18 cellular contexts compared by ENCODE assay signal in the genomic region with DNA sequence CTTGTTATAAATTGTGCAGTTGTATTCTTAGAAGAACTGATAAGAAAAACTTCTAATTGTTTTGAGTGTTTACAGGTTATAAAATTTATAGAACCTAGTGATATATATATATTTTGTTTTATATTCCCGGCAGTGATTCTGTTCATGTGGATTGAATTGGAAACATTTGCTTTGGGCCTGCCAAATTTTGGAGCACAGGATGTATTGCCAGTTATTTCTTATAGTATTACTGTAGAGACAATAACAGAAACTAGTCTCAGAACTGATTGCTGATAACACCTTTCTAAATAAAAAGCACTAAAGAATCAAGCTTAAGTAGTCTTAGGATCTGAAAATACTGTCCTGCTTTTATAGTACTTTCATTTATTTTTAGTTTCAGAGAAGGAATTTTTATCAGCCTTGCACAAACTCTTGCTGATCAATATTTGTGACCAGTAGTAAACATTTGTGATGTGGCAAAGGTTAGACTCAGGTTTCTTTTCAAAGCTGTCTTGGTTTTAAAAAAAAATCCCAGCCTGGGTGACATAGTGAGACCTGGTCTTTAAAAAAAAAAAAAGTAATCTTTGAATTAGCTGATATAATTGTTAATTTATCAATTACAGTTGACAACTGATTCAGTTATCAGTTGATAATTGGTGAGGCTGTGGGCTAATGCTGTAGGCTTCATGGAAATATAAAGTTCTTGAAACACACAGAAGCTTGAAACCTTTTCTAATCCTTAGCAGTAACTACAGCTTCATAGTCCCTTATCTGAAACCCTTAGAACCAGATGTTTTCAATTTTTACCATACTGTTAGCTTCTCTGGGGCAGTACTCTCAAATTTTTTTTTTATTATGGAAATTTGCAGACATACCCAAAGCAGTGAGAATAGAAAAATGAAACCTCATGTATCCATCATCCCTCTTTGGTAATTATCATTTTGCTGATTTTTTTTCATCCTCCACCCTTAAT. TPM values are rescaled to one million over a fixed set of nuclear protein-coding genes. Genes with fewer than 3 reads are reported as not detected.
DNase-seq lines count a peak whose midpoint lies in the region; ATAC-seq and TF ChIP-seq lines count a peak whose summit lies in the region.
"Had no signal": no experiment of that assay in that cellular context is flagged by ENCODE, and none has a peak within 500 bp of the region (broad histone marks: within the 10 kb centered on the region; RNA-seq: fewer than 3 reads in every experiment).

No MANE protein-coding gene starts in this region.

- H3K27ac ChIP-seq in GM23248 (no peak overlapping the region), VCaP (peak overlapping the region; percentile 9; the same call in 1 of the 2 replicates)
- H3K27ac ChIP-seq in CD4-positive, alpha-beta T cell (ENCODE audit: low read depth, low read length): no peak overlapping the region
- H3K27ac ChIP-seq: C4-2B had no signal

- TF ChIP-seq CTCF in AG10803 (conservative IDR thresholded peaks at IDR 0.05; ENCODE audit: low read length): no peak
- TF ChIP-seq CTCF in VCaP (conservative IDR thresholded peaks at IDR 0.05): no peak
- no peak for TF ChIP-seq CTCF in fibroblast of the aortic adventitia (IDR thresholded peaks at IDR 0.05; ENCODE audit: insufficient read depth, low read length)
- TF ChIP-seq CTCF in CD4-positive, alpha-beta T cell (IDR thresholded peaks at IDR 0.05): no peak

- 26 to 30% methylated on average over 1 of the region's 1 CpG for WGBS in GM23248 (ENCODE audit: low coverage in 1 of 2, low lambda C conversion rate in 2 of 2, missing lambda C conversion rate in 2 of 2), 2 experiments

- H3K79me2 ChIP-seq in GM23248 (ENCODE audit: insufficient read depth): no peaks in the 10 kb centered on the region

- peaks cover 12% of the 10 kb centered on the region for H3K4me1 Mint-ChIP-seq in CD4-positive, alpha-beta T cell (ENCODE audit: low read depth)
- H3K4me1 Mint-ChIP-seq: H9 had no signal

- H3K9me3 Mint-ChIP-seq in CD4-positive, alpha-beta T cell: no peaks in the 10 kb centered on the region
- H3K9me3 Mint-ChIP-seq: CD8-positive, alpha-beta T cell; H9 had no signal

- no peak overlapping the region for H3K9ac ChIP-seq in GM23248

- no peak overlapping the region for H3K4me3 Mint-ChIP-seq in CD4-positive, alpha-beta T cell
- H3K4me3 Mint-ChIP-seq: CD8-positive, alpha-beta T cell; H9 had no signal

- H3K9me3 ChIP-seq in GM23248 (ENCODE audit: low read depth): no peaks in the 10 kb centered on the region
- H3K9me3 ChIP-seq in CD4-positive, alpha-beta T cell (ENCODE audit: control insufficient read depth, low read length): no peaks in the 10 kb centered on the region
- H3K9me3 ChIP-seq: BE2C had no signal

- intact Hi-C loops in CD4-positive, alpha-beta T cell (cut with DNase I, micrococcal nuclease): no loop called here
- intact Hi-C loops in cardiac septum (cut with DNase I): no loop called here

- H3K27me3 Mint-ChIP-seq in CD4-positive, alpha-beta T cell: no peaks in the 10 kb centered on the region

- POLR2A ChIA-PET in CD4-positive, alpha-beta T cell (lab: Charles Lee): no interaction called here

- H3K36me3 ChIP-seq in GM23248 (ENCODE audit: low read depth): no peaks in the 10 kb centered on the region
- H3K36me3 ChIP-seq: BE2C had no signal

- H3K27ac Mint-ChIP-seq in CD4-positive, alpha-beta T cell: no peak overlapping the region
- H3K27ac Mint-ChIP-seq: CD8-positive, alpha-beta T cell; H9 had no signal

- H3K4me2 ChIP-seq in GM23248 (ENCODE audit: unreplicated experiment): no peak overlapping the region

- H4K20me1 ChIP-seq in GM23248 (ENCODE audit: insufficient read depth): no peaks in the 10 kb centered on the region

- peaks cover 68% of the 10 kb centered on the region for H3K36me3 Mint-ChIP-seq in CD4-positive, alpha-beta T cell (ENCODE audit: low read depth)

- CTCF ChIA-PET in CD4-positive, alpha-beta T cell (lab: Charles Lee): no interaction called here

- H3K4me1 ChIP-seq in GM23248 (ENCODE audit: insufficient read depth): no peaks in the 10 kb centered on the region
- H3K4me1 ChIP-seq: BE2C had no signal

- no peak overlapping the region for H2AFZ ChIP-seq in GM23248

- H3K9me2 ChIP-seq in GM23248 (ENCODE audit: insufficient read depth): no peaks in the 10 kb centered on the region

- no peak for ATAC-seq in CD4-positive, alpha-beta T cell (ENCODE audit: poor library complexity)
- ATAC-seq: CD8-positive, alpha-beta T cell had no signal

- H3F3A ChIP-seq in GM23248 (ENCODE audit: insufficient read depth): no peaks in the 10 kb centered on the region

- DNase-seq in AG10803 (ENCODE audit: low read depth): peak; percentile 29
- DNase-seq in GM23248: peak; percentile 6
- peak; percentile 60 for DNase-seq in fibroblast of the aortic adventitia (ENCODE audit: low read depth)
- no peak for DNase-seq in activated T-cell treated with anti-CD3 and anti-CD28 coated beads, Interleukin-2, amount 50 U/mL, for 48 hours
- DNase-seq in CD4-positive, alpha-beta T cell: no peak
- no peak for DNase-seq in A172 (ENCODE audit: low spot score)
- no peak for DNase-seq in cardiac septum (ENCODE audit: low spot score)
- DNase-seq: BE2C; CD8-positive, alpha-beta T cell; COR-L47; DMS153; DMS79 treated with DMSO at 0.1 percent for 48 hours; EL; GOT3; H9; IMR-90 had no signal

- in situ Hi-C loops in GM23248 (cut with MboI): no loop called here

- H3K4me3 ChIP-seq in AG10803 (ENCODE audit: low read length): no peak overlapping the region
- H3K4me3 ChIP-seq in GM23248: no peak overlapping the region
- no peak overlapping the region for H3K4me3 ChIP-seq in fibroblast of the aortic adventitia (ENCODE audit: low read depth, low read length)

- H3K27me3 ChIP-seq in GM23248 (replicated peaks; ENCODE audit: insufficient read depth): no peaks in the 10 kb centered on the region
- H3K27me3 ChIP-seq in CD4-positive, alpha-beta T cell (ENCODE audit: control insufficient read depth, insufficient read depth, low read length): no peaks in the 10 kb centered on the region
- H3K27me3 ChIP-seq: BE2C had no signal

RNA-seq across cellular contexts. Expression of a gene that starts 42.4 kb away (rescaled TPM):
- total RNA-seq in GM23248 (2014; rRNA removed; shearing (Covaris generic)): 15.0 and 21.5 TPM in 2 replicates
- 9.2 and 10.9 TPM in 2 replicates for polyA plus RNA-seq in GM23248 (2016; fragmentation: Nextera tagmentation; extraction: Ambion mirVana)
- total RNA-seq in fibroblast of the aortic adventitia (ENCODE audit: low replicate concordance): 24.9 and 49.0 TPM in 2 replicates
- total RNA-seq in CD4-positive, alpha-beta T cell: 10 to 100 TPM; 11.6 to 12.4 TPM
- 27.8 and 33.7 TPM in 2 replicates for total RNA-seq in A172 (2014; rRNA removed; shearing (Covaris generic))
- 7.9 TPM for total RNA-seq in cardiac septum

Comparison
In these comparisons a context has a peak if more than half of its experiments do, and no peak if none do; other contexts are left out.
1. DNase-seq: peak in AG10803 (single experiment), GM23248 (single experiment) and fibroblast of the aortic adventitia (single experiment); none in activated T-cell treated with anti-CD3 and anti-CD28 coated beads, Interleukin-2, amount 50 U/mL, for 48 hours (0 of 2), CD4-positive, alpha-beta T cell (0 of 10), A172 (single experiment) and cardiac septum (single experiment).